18 cellular contexts compared by ENCODE assay signal in the genomic region with DNA sequence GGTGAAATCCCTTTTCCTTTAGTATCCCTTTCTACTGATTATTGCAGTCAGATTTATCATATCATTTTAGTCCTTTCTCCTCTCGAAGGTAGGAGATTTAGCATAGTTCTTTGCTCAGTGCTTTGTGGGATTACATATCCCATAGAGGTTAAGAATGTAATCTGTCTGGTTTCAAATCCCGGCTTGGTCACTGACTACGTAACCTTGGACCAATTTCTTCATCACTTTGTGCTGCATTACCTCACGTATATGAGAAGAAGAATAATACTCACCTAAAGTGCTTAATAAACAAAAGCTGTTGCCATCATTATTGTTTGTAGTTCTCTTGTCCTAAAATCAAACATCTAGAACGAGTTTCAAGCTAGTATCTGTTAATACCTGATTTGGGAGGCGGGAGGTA.
DNase-seq lines count a peak whose midpoint lies in the region; ATAC-seq and TF ChIP-seq lines count a peak whose summit lies in the region.
"Had no signal": no experiment of that assay in that cellular context is flagged by ENCODE, and none has a peak within 500 bp of the region (broad histone marks: within the 10 kb centered on the region; RNA-seq: fewer than 3 reads in every experiment).

No MANE protein-coding gene starts in this region.

- peaks cover 22% of the 10 kb centered on the region for H3K4me1 Mint-ChIP-seq in activated T-cell treated with anti-CD3 and anti-CD28 coated beads, Interleukin-2, amount 50 U/mL, for 24 hours (ENCODE audit: low read depth)
- peaks cover 14% of the 10 kb centered on the region for H3K4me1 Mint-ChIP-seq in activated T-cell treated with anti-CD3 and anti-CD28 coated beads, Interleukin-2, amount 50 U/mL, for 4 hours (ENCODE audit: low read depth)
- peaks cover 15% of the 10 kb centered on the region for H3K4me1 Mint-ChIP-seq in activated T-helper 17 cell treated with anti-CD3 and anti-CD28 coated beads, Interleukin-2, amount 50 U/mL, for 72 hours
- peaks cover 2% of the 10 kb centered on the region for H3K4me1 Mint-ChIP-seq in progenitor cell of endocrine pancreas (ENCODE audit: low read depth)

- H3K9me3 Mint-ChIP-seq in activated T-cell treated with anti-CD3 and anti-CD28 coated beads, Interleukin-2, amount 50 U/mL, for 24 hours, result no peaks in the 10 kb centered on the region
- H3K9me3 Mint-ChIP-seq in activated T-cell treated with anti-CD3 and anti-CD28 coated beads, Interleukin-2, amount 50 U/mL, for 4 hours, result no peaks in the 10 kb centered on the region
- H3K9me3 Mint-ChIP-seq in activated T-helper 17 cell treated with anti-CD3 and anti-CD28 coated beads, Interleukin-2, amount 50 U/mL, for 72 hours, result no peaks in the 10 kb centered on the region
- no peaks in the 10 kb centered on the region for H3K9me3 Mint-ChIP-seq in progenitor cell of endocrine pancreas (ENCODE audit: low read depth)
- H3K9me3 Mint-ChIP-seq: HFFc6 had no signal

- H3K36me3 Mint-ChIP-seq in activated T-cell treated with anti-CD3 and anti-CD28 coated beads, Interleukin-2, amount 50 U/mL, for 24 hours (ENCODE audit: low read depth), result peaks cover 80% of the 10 kb centered on the region
- H3K36me3 Mint-ChIP-seq in activated T-cell treated with anti-CD3 and anti-CD28 coated beads, Interleukin-2, amount 50 U/mL, for 4 hours (ENCODE audit: insufficient read depth), result peaks cover 34% of the 10 kb centered on the region
- H3K36me3 Mint-ChIP-seq in activated T-helper 17 cell treated with anti-CD3 and anti-CD28 coated beads, Interleukin-2, amount 50 U/mL, for 72 hours (ENCODE audit: low read depth), result peaks cover 93% of the 10 kb centered on the region
- peaks cover 37% of the 10 kb centered on the region for H3K36me3 Mint-ChIP-seq in progenitor cell of endocrine pancreas (ENCODE audit: insufficient read depth)

- no peak for ATAC-seq in activated T-cell treated with anti-CD3 and anti-CD28 coated beads, Interleukin-2, amount 50 U/mL, for 4 hours
- no peak for ATAC-seq in activated T-helper 17 cell treated with anti-CD3 and anti-CD28 coated beads, Interleukin-2, amount 50 U/mL, for 72 hours (replicated peaks)
- ATAC-seq in HG03159 (IDR thresholded peaks at IDR 0.05; ENCODE audit: unreplicated experiment), result no peak

- no peak overlapping the region for H3K4me3 Mint-ChIP-seq in activated T-cell treated with anti-CD3 and anti-CD28 coated beads, Interleukin-2, amount 50 U/mL, for 24 hours
- H3K4me3 Mint-ChIP-seq in activated T-cell treated with anti-CD3 and anti-CD28 coated beads, Interleukin-2, amount 50 U/mL, for 4 hours, result no peak overlapping the region
- H3K4me3 Mint-ChIP-seq in activated T-helper 17 cell treated with anti-CD3 and anti-CD28 coated beads, Interleukin-2, amount 50 U/mL, for 72 hours, result no peak overlapping the region
- H3K4me3 Mint-ChIP-seq in progenitor cell of endocrine pancreas (ENCODE audit: low read depth), result no peak overlapping the region
- H3K4me3 Mint-ChIP-seq: HFFc6 had no signal

- no peak for DNase-seq in activated T-cell treated with anti-CD3 and anti-CD28 coated beads, Interleukin-2, amount 50 U/mL, for 24 hours
- DNase-seq in activated T-cell treated with anti-CD3 and anti-CD28 coated beads, Interleukin-2, amount 50 U/mL, for 4 hours, result no peak
- DNase-seq in iris pigment epithelial cell (ENCODE audit: low read depth), result peak; percentile 15
- no peak for DNase-seq in progenitor cell of endocrine pancreas (ENCODE audit: low spot score, unreplicated experiment)
- DNase-seq in NK-92 (lab: John Stamatoyannopoulos, UW; ENCODE audit: unreplicated experiment), result no peak
- no peak for DNase-seq in activated CD8-positive, alpha-beta memory T cell treated with anti-CD3 and anti-CD28 coated beads, Interleukin-2, amount 50 U/mL, for 4 hours
- DNase-seq: 8988T, Caco-2, EL, HFFc6, Karpas-422, MG63, NCI-H1092, NCI-H146, NCI-H2081, NCI-H510A treated with DMSO at 0.1 percent for 48 hours had no signal

- no peak for TF ChIP-seq CTCF in progenitor cell of endocrine pancreas (IDR thresholded peaks at IDR 0.05; ENCODE audit: unreplicated experiment)

- H3K27ac Mint-ChIP-seq in activated T-cell treated with anti-CD3 and anti-CD28 coated beads, Interleukin-2, amount 50 U/mL, for 24 hours, result peak overlapping the region; percentile 56
- H3K27ac Mint-ChIP-seq in activated T-helper 17 cell treated with anti-CD3 and anti-CD28 coated beads, Interleukin-2, amount 50 U/mL, for 72 hours, result peak overlapping the region; percentile 39
- H3K27ac Mint-ChIP-seq in progenitor cell of endocrine pancreas, result peak overlapping the region; percentile 54
- H3K27ac Mint-ChIP-seq: HFFc6 had no signal

- no peaks in the 10 kb centered on the region for H3K27me3 Mint-ChIP-seq in activated T-cell treated with anti-CD3 and anti-CD28 coated beads, Interleukin-2, amount 50 U/mL, for 24 hours
- H3K27me3 Mint-ChIP-seq in activated T-cell treated with anti-CD3 and anti-CD28 coated beads, Interleukin-2, amount 50 U/mL, for 4 hours (ENCODE audit: low read depth), result no peaks in the 10 kb centered on the region
- H3K27me3 Mint-ChIP-seq in activated T-helper 17 cell treated with anti-CD3 and anti-CD28 coated beads, Interleukin-2, amount 50 U/mL, for 72 hours, result no peaks in the 10 kb centered on the region
- H3K27me3 Mint-ChIP-seq in progenitor cell of endocrine pancreas, result no peaks in the 10 kb centered on the region
